In genomic region chrX:24002167-24002566, GRCh38 we compare ENCODE assay signal across 24 cellular contexts.
DNase-seq lines count a peak whose midpoint lies in the region; ATAC-seq and TF ChIP-seq lines count a peak whose summit lies in the region.
"Had no signal": no experiment of that assay in that cellular context is flagged by ENCODE, and none has a peak within 500 bp of the region (broad histone marks: within the 10 kb centered on the region; RNA-seq: fewer than 3 reads in every experiment).

No MANE protein-coding gene starts in this region.

- H3K9me2 ChIP-seq in MM.1S (replicated peaks; ENCODE audit: insufficient read depth, low read length), result no peaks in the 10 kb centered on the region

- TF ChIP-seq CTCF in GM10248 (IDR thresholded peaks at IDR 0.05; ENCODE audit: control extremely low read depth, extremely low read depth, low read depth, missing control alignments), result no peak
- no peak for TF ChIP-seq CTCF in MM.1S (IDR thresholded peaks at IDR 0.05; ENCODE audit: low read length)

- H3K79me2 ChIP-seq in MM.1S (ENCODE audit: low read length), result peaks cover 21% of the 10 kb centered on the region
- H3K79me2 ChIP-seq: parathyroid adenoma had no signal

- no peak overlapping the region for H3K9ac ChIP-seq in MM.1S (ENCODE audit: low read length)
- H3K9ac ChIP-seq: parathyroid adenoma had no signal

- no peaks in the 10 kb centered on the region for H4K20me1 ChIP-seq in MM.1S (ENCODE audit: insufficient read depth, low read length)

- H3K4me2 ChIP-seq in MM.1S (ENCODE audit: low read depth, low read length), result no peak overlapping the region
- H3K4me2 ChIP-seq: PC-9 had no signal

- H3K27me3 ChIP-seq in MM.1S (replicated peaks; ENCODE audit: insufficient read depth, low read length), result no peaks in the 10 kb centered on the region
- H3K27me3 ChIP-seq: colonic mucosa had no signal

- peak; percentile 33 for DNase-seq in GM10248 (ENCODE audit: extremely low spot score)
- no peak for DNase-seq in NCI-H82 (lab: John Stamatoyannopoulos, UW)
- no peak for DNase-seq in GDM1 (lab: John Stamatoyannopoulos, UW)
- DNase-seq in MM.1S, result no peak
- DNase-seq in COR-L47 (lab: John Stamatoyannopoulos, UW), result no peak
- DNase-seq: activated CD8-positive, alpha-beta T cell treated with anti-CD3 and anti-CD28 coated beads for 36 hours; activated T-cell treated with anti-CD3 and anti-CD28 coated beads, Interleukin-2, amount 50 U/mL, for 4 hours; C1 segment of cervical spinal cord; colonic mucosa; DMS 273 treated with DMSO at 0.1 percent for 48 hours; GF-D8; hippocampal formation; islet precursor cell; KBM-7; naive B cell; NCI-H1048; PC-9; stimulated activated naive CD8-positive, alpha-beta T cell treated with anti-CD3 and anti-CD28 coated beads, Interleukin-15, amount 100 ng/mL, for 72 hours; T-helper 17 cell had no signal

- H3F3A ChIP-seq in MM.1S (ENCODE audit: insufficient read depth, low read length), result no peaks in the 10 kb centered on the region

- ATAC-seq in GM18873 (IDR thresholded peaks at IDR 0.05; ENCODE audit: low FRiP score, unreplicated experiment), result peak; percentile 49
- ATAC-seq in GM21529 (IDR thresholded peaks at IDR 0.05; ENCODE audit: unreplicated experiment), result peak; percentile 59
- ATAC-seq in HG03159 (IDR thresholded peaks at IDR 0.05; ENCODE audit: unreplicated experiment), result peak; percentile 66
- ATAC-seq: activated CD8-positive, alpha-beta T cell treated with anti-CD3 and anti-CD28 coated beads for 36 hours; activated naive CD4-positive, alpha-beta T cell treated with anti-CD3 and anti-CD28 coated beads, Interleukin-2, amount 50 U/mL, for 72 hours; activated T-cell treated with anti-CD3 and anti-CD28 coated beads, Interleukin-2, amount 50 U/mL, for 4 hours; stimulated activated naive CD8-positive, alpha-beta T cell treated with anti-CD3 and anti-CD28 coated beads, Interleukin-15, amount 100 ng/mL, for 72 hours; T-helper 17 cell had no signal

- no peak overlapping the region for H2AFZ ChIP-seq in MM.1S (ENCODE audit: low read length)
- H2AFZ ChIP-seq: parathyroid adenoma, PC-9 had no signal

- CTCF ChIA-PET in GM10248 (lab: Yijun Ruan, JAX), result interaction anchor here (1.7 kb wide), 1 partner anchor 11 kb away, joined by 5 read pairs; no protein-coding TSS in a partner anchor

- H3K4me1 ChIP-seq in MM.1S (ENCODE audit: low read length), result peaks cover 15% of the 10 kb centered on the region
- H3K4me1 ChIP-seq: colonic mucosa, parathyroid adenoma had no signal

- H3K9me3 ChIP-seq in MM.1S (replicated peaks; ENCODE audit: insufficient read depth, low read length), result no peaks in the 10 kb centered on the region
- H3K9me3 ChIP-seq: colonic mucosa had no signal

- no peaks in the 10 kb centered on the region for H3K36me3 ChIP-seq in MM.1S (replicated peaks; ENCODE audit: insufficient read depth, low read length)
- H3K36me3 ChIP-seq: colonic mucosa had no signal

- no peak overlapping the region for H3K27ac ChIP-seq in MM.1S (ENCODE audit: low read length)
- H3K27ac ChIP-seq: colonic mucosa, parathyroid adenoma, PC-9 had no signal

- POLR2A ChIA-PET in GM10248 (lab: Yijun Ruan, JAX), result no interaction called here

- no peak overlapping the region for H3K4me3 ChIP-seq in MM.1S (ENCODE audit: low read length)
- H3K4me3 ChIP-seq: colonic mucosa, PC-9 had no signal
